Comparison of ENCODE assay signal across 1 cellular context in genomic region chr7:134910968-134911367, GRCh38.
TF ChIP-seq lines count a peak whose summit lies in the region.

No MANE protein-coding gene starts in this region.

TF ChIP-seq in GM23338, 12 proteins besides CTCF, POLR2A, EP300 and RAD21 (continued from another document):
- no peak for TF ChIP-seq ZNF462 (CRISPR knock-in tag; IDR thresholded peaks at IDR 0.05)
- no peak for TF ChIP-seq STAT1 (IDR thresholded peaks at IDR 0.05; ENCODE audit: unreplicated experiment)
- no peak for TF ChIP-seq CREB1 (CRISPR knock-in tag; IDR thresholded peaks at IDR 0.05; ENCODE audit: low read depth)
- no peak for TF ChIP-seq ZNF114 (CRISPR knock-in tag; IDR thresholded peaks at IDR 0.05)
- TF ChIP-seq ETS1 (IDR thresholded peaks at IDR 0.05), result no peak
- TF ChIP-seq JUNB (IDR thresholded peaks at IDR 0.05; ENCODE audit: unreplicated experiment), result no peak
- TF ChIP-seq ZNF331 (CRISPR knock-in tag; IDR thresholded peaks at IDR 0.05; ENCODE audit: low read depth), result no peak
- TF ChIP-seq NANOG (IDR thresholded peaks at IDR 0.05; ENCODE audit: borderline replicate concordance), result no peak
